Comparison of ENCODE assay signal across 20 cellular contexts in the genomic region with DNA sequence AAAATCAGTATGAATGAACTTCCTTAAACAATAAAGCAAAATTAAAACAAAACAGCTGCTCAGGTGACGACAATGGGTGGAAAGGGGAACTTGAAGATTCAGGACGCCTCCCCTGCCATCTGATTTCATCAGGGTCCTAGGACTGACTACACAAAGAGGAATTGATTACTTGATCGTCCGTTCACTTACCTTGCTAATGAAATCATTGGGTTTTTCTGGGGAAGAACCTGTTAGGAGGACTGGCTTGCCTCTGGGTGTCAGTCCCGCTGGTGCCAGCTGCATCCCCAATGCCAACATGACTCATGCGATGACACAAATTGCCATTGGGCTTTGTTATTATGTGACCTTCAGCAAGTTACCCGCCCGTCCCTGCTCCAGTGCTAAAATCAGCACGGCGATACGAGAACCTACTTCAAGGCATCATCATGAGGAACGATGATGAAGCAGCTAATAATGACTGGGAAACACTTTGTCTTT.
DNase-seq lines count a peak whose midpoint lies in the region; ATAC-seq and TF ChIP-seq lines count a peak whose summit lies in the region.
"Had no signal": no experiment of that assay in that cellular context is flagged by ENCODE, and none has a peak within 500 bp of the region (broad histone marks: within the 10 kb centered on the region; RNA-seq: fewer than 3 reads in every experiment).

No MANE protein-coding gene starts in this region.

- H3K36me3 Mint-ChIP-seq in CD8-positive, alpha-beta T cell = no peaks in the 10 kb centered on the region

- H3K36me3 ChIP-seq in OCI-LY3 (replicated peaks; ENCODE audit: low read depth, low read length) (no peaks in the 10 kb centered on the region), gastrocnemius medialis (no peaks in the 10 kb centered on the region)
- H3K36me3 ChIP-seq in CD8-positive, alpha-beta T cell (ENCODE audit: insufficient read depth, low read length) = no peaks in the 10 kb centered on the region
- H3K36me3 ChIP-seq: transverse colon had no signal

- peak overlapping the region; percentile 81 for H3K27ac ChIP-seq in OCI-LY3 (ENCODE audit: low read length)
- peak overlapping the region; percentile 63 to 70 (median 66) for H3K27ac ChIP-seq in gastrocnemius medialis
- H3K27ac ChIP-seq in CD8-positive, alpha-beta T cell (ENCODE audit: low read depth, low read length) = no peak overlapping the region
- H3K27ac ChIP-seq: hepatocyte, transverse colon had no signal

- peak; percentile 86 to 96 for ATAC-seq in gastrocnemius medialis
- no peak for ATAC-seq in CD8-positive, alpha-beta T cell
- no peak for ATAC-seq in HG02885 (IDR thresholded peaks at IDR 0.05; ENCODE audit: poor library complexity, unreplicated experiment)
- ATAC-seq: activated CD8-positive, alpha-beta T cell treated with anti-CD3 and anti-CD28 coated beads for 36 hours; GM23338; sciatic nerve had no signal

- no peaks in the 10 kb centered on the region for H3K79me2 ChIP-seq in OCI-LY3 (ENCODE audit: low read length)

- no peak overlapping the region for H3K4me3 Mint-ChIP-seq in CD8-positive, alpha-beta T cell
- H3K4me3 Mint-ChIP-seq: activated CD8-positive, alpha-beta T cell treated with anti-CD3 and anti-CD28 coated beads for 36 hours; GM23338; T-helper 1 cell treated with Interleukin-12 subunit alpha and Interleukin-12 subunit beta and Interleukin-4 antibody, amounts not matched to agents 30 μg/mL and 1 μg/mL, for 36 hours had no signal

- peaks cover 34% of the 10 kb centered on the region for H3K4me1 ChIP-seq in OCI-LY3 (ENCODE audit: low read length)
- peaks cover 11 to 12% of the 10 kb centered on the region in 2 donors for H3K4me1 ChIP-seq in gastrocnemius medialis
- no peaks in the 10 kb centered on the region for H3K4me1 ChIP-seq in CD8-positive, alpha-beta T cell (ENCODE audit: insufficient read depth, low read length)
- H3K4me1 ChIP-seq: transverse colon had no signal

- peak overlapping the region; percentile 45 for H3K9ac ChIP-seq in OCI-LY3 (ENCODE audit: low read length)

- H3K9me3 ChIP-seq in OCI-LY3 (ENCODE audit: insufficient read depth, low read length) = no peaks in the 10 kb centered on the region
- no peaks in the 10 kb centered on the region for H3K9me3 ChIP-seq in gastrocnemius medialis
- H3K9me3 ChIP-seq in CD8-positive, alpha-beta T cell (ENCODE audit: low read length) = no peaks in the 10 kb centered on the region
- H3K9me3 ChIP-seq: transverse colon had no signal

- H3K27me3 ChIP-seq in OCI-LY3 (ENCODE audit: low read depth, low read length) = no peaks in the 10 kb centered on the region
- no peaks in the 10 kb centered on the region for H3K27me3 ChIP-seq in gastrocnemius medialis
- H3K27me3 ChIP-seq in CD8-positive, alpha-beta T cell (ENCODE audit: insufficient read depth, low read length) = no peaks in the 10 kb centered on the region
- H3K27me3 ChIP-seq: hepatocyte, transverse colon had no signal

- peak overlapping the region; percentile 79 for H3K4me2 ChIP-seq in OCI-LY3 (ENCODE audit: low read length)
- H3K4me2 ChIP-seq: GM23338, hepatocyte had no signal

- no peak for TF ChIP-seq POLR2A in gastrocnemius medialis (IDR thresholded peaks at IDR 0.05)

- CTCF ChIA-PET in CD8-positive, alpha-beta T cell (lab: Charles Lee) = no interaction called here

- intact Hi-C loops in gastrocnemius medialis (cut with DNase I; ENCODE audit: low total_unique reads) = no loop called here
- intact Hi-C loops in CD8-positive, alpha-beta T cell (cut with DNase I, micrococcal nuclease) = no loop called here

- in situ Hi-C loops in gastrocnemius medialis (cut with MboI; ENCODE audit: low sequenced_read_pairs in 4 of 4) = no loop called here

- H3K9me3 Mint-ChIP-seq in CD8-positive, alpha-beta T cell = no peaks in the 10 kb centered on the region
- H3K9me3 Mint-ChIP-seq: activated CD8-positive, alpha-beta T cell treated with anti-CD3 and anti-CD28 coated beads for 36 hours; GM23338; T-helper 1 cell treated with Interleukin-12 subunit alpha and Interleukin-12 subunit beta and Interleukin-4 antibody, amounts not matched to agents 30 μg/mL and 1 μg/mL, for 36 hours had no signal

- DNase-seq in LHCN-M2 (ENCODE audit: low read depth) (peak; percentile 15), epithelial cell of esophagus (ENCODE audit: low read depth) (peak; percentile 16), gastrocnemius medialis (peak; percentile 48 to 85), LoVo (ENCODE audit: low spot score) (no peak), foreskin melanocyte (no peak)
- DNase-seq in CD8-positive, alpha-beta T cell = no peak
- DNase-seq: activated CD8-positive, alpha-beta T cell treated with anti-CD3 and anti-CD28 coated beads for 36 hours; activated naive CD4-positive, alpha-beta T cell treated with anti-CD3 and anti-CD28 coated beads, Interleukin-2, amount 50 U/mL, for 16 hours; activated T-cell treated with anti-CD3 and anti-CD28 coated beads, Interleukin-2, amount 50 U/mL, for 1 hour; Calu3; NCI-H446; Right ventricle myocardium superior; stimulated activated naive CD4-positive, alpha-beta T cell treated with Interleukin-2 at 50 U/mL for 16 hours; transverse colon had no signal

- no peak overlapping the region for H3K27ac Mint-ChIP-seq in CD8-positive, alpha-beta T cell
- H3K27ac Mint-ChIP-seq: activated CD8-positive, alpha-beta T cell treated with anti-CD3 and anti-CD28 coated beads for 36 hours; GM23338; T-helper 1 cell treated with Interleukin-12 subunit alpha and Interleukin-12 subunit beta and Interleukin-4 antibody, amounts not matched to agents 30 μg/mL and 1 μg/mL, for 36 hours had no signal

- H3K27me3 Mint-ChIP-seq in CD8-positive, alpha-beta T cell (ENCODE audit: low read depth) = no peaks in the 10 kb centered on the region
- H3K27me3 Mint-ChIP-seq: activated CD8-positive, alpha-beta T cell treated with anti-CD3 and anti-CD28 coated beads for 36 hours had no signal

- TF ChIP-seq CTCF in OCI-LY3 (IDR thresholded peaks at IDR 0.05; ENCODE audit: low read depth, low read length) = no peak
- no peak for TF ChIP-seq CTCF in epithelial cell of esophagus (IDR thresholded peaks at IDR 0.05; ENCODE audit: insufficient read depth, low read depth, low read length, missing control alignments)
- no peak for TF ChIP-seq CTCF in gastrocnemius medialis (IDR thresholded peaks at IDR 0.05 in 4 of 5, conservative IDR thresholded peaks at IDR 0.05 in 1 of 5)
- no peak for TF ChIP-seq CTCF in CD8-positive, alpha-beta T cell (IDR thresholded peaks at IDR 0.05)

- H3K4me3 ChIP-seq in OCI-LY3 (ENCODE audit: low read length) (peak overlapping the region; percentile 64), epithelial cell of esophagus (ENCODE audit: low read length) (no peak overlapping the region), gastrocnemius medialis (no peak overlapping the region)
- H3K4me3 ChIP-seq in CD8-positive, alpha-beta T cell (ENCODE audit: low read depth, low read length) = no peak overlapping the region
- H3K4me3 ChIP-seq: GM23338, hepatocyte, transverse colon had no signal

- H2AFZ ChIP-seq in OCI-LY3 (ENCODE audit: low read depth, low read length) = no peak overlapping the region
- H2AFZ ChIP-seq: GM23338, hepatocyte had no signal

- POLR2A ChIA-PET in CD8-positive, alpha-beta T cell (lab: Charles Lee) = no interaction called here

- no peaks in the 10 kb centered on the region for H3K4me1 Mint-ChIP-seq in CD8-positive, alpha-beta T cell (ENCODE audit: low read depth)

- H4K20me1 ChIP-seq in OCI-LY3 (ENCODE audit: insufficient read depth, low read length) = no peaks in the 10 kb centered on the region

Comparison
In these comparisons a context has a peak if more than half of its experiments do, and no peak if none do; other contexts are left out.
1. DNase-seq: peak in LHCN-M2 (single experiment), epithelial cell of esophagus (single experiment) and gastrocnemius medialis (2 of 2); none in LoVo (single experiment), CD8-positive, alpha-beta T cell (0 of 7) and foreskin melanocyte (single experiment).
2. ATAC-seq: peak in gastrocnemius medialis (2 of 2); none in CD8-positive, alpha-beta T cell (single experiment) and HG02885 (single experiment).